In the genomic region with DNA sequence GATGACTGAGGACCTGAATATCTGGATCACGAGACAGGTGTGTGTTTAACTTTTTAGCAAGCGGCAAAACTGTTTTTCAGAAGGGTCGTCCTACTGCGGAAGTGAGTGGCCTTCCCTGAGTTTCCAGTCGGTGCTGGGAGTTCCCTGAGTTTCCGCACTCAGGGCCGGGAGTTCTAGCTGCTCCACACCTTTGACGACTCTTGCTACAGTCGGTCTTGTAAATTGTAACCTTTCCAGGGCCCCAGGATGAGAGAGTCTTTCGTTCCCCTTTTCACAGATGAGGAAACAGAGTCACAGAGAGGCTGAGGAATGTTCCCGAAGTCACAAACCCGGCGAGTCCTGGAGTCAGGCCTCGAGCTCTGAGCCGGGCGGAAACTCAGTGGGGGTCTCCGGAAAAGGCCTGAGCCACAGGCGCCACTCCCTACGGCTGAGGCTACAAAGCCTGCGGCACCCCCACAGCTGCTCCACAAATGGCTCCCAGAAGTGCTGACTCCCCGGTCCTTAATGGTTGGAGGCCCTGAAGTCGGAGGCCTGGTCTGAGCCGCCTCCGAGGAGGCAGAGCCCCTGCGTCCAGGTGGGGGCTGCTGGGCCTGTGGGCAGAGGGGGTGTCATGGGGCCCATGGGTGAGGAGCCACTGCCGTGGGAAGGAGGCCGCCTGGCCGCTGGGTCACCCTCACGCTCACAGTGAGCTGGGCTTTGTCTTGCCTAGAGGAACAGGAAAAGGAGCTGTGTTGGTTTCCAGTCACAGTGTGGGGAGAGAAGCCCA, we compare ENCODE assay signal across 20 cellular contexts.
"Had no signal": no experiment of that assay in that cellular context is flagged by ENCODE, and none has a peak within 500 bp of the region (broad histone marks: within the 10 kb centered on the region; RNA-seq: fewer than 3 reads in every experiment).

No MANE protein-coding gene starts in this region.

- H3K4me3 ChIP-seq: body of pancreas, coronary artery, esophagus muscularis mucosa, lung, stomach, testis, upper lobe of left lung had no signal

- ATAC-seq: body of pancreas; naive thymus-derived CD8-positive, alpha-beta T cell had no signal

- H3K9me3 Mint-ChIP-seq: activated B cell treated with CpG ODN at 0.5 μM for 24 hours; activated CD4-positive, alpha-beta T cell treated with anti-CD3 and anti-CD28 coated beads, Interleukin-2, amount 10 ng/mL, durations not matched to agents 24 days and 14 days; activated naive CD4-positive, alpha-beta T cell treated with anti-CD3 and anti-CD28 coated beads, Interleukin-2, amount 10 ng/mL, durations not matched to agents 7 days and 5 days; activated T-helper 1 cell treated with anti-CD3 and anti-CD28 coated beads, Interleukin-12 subunit alpha, Interleukin-12 subunit beta, Interleukin-2, Interleukin-4 antibody, amounts not matched to agents 30 ng/mL and 10 ng/mL and 1 ng/mL, durations not matched to agents 14 hours and 24 hours and 36 hours; naive thymus-derived CD8-positive, alpha-beta T cell had no signal

- H3K27me3 ChIP-seq: body of pancreas, testis, upper lobe of left lung had no signal

- H3K4me1 Mint-ChIP-seq: activated B cell treated with CpG ODN at 0.5 μM for 24 hours; activated naive CD4-positive, alpha-beta T cell treated with anti-CD3 and anti-CD28 coated beads, Interleukin-2, amount 10 ng/mL, durations not matched to agents 7 days and 5 days had no signal

- H3K4me3 Mint-ChIP-seq: activated B cell treated with CpG ODN at 0.5 μM for 24 hours; activated CD4-positive, alpha-beta T cell treated with anti-CD3 and anti-CD28 coated beads, Interleukin-2, amount 10 ng/mL, durations not matched to agents 24 days and 14 days; activated naive CD4-positive, alpha-beta T cell treated with anti-CD3 and anti-CD28 coated beads, Interleukin-2, amount 10 ng/mL, durations not matched to agents 7 days and 5 days; activated T-helper 1 cell treated with anti-CD3 and anti-CD28 coated beads, Interleukin-12 subunit alpha, Interleukin-12 subunit beta, Interleukin-2, Interleukin-4 antibody, amounts not matched to agents 30 ng/mL and 10 ng/mL and 1 ng/mL, durations not matched to agents 14 hours and 24 hours and 36 hours; naive thymus-derived CD8-positive, alpha-beta T cell had no signal

- H3K4me1 ChIP-seq: body of pancreas had no signal

- H3K27ac ChIP-seq: body of pancreas, coronary artery, esophagus muscularis mucosa, stomach, testis, upper lobe of left lung had no signal

- H3K27ac Mint-ChIP-seq: activated B cell treated with CpG ODN at 0.5 μM for 24 hours; activated CD4-positive, alpha-beta T cell treated with anti-CD3 and anti-CD28 coated beads, Interleukin-2, amount 10 ng/mL, durations not matched to agents 24 days and 14 days; activated naive CD4-positive, alpha-beta T cell treated with anti-CD3 and anti-CD28 coated beads, Interleukin-2, amount 10 ng/mL, durations not matched to agents 7 days and 5 days; activated T-helper 1 cell treated with anti-CD3 and anti-CD28 coated beads, Interleukin-12 subunit alpha, Interleukin-12 subunit beta, Interleukin-2, Interleukin-4 antibody, amounts not matched to agents 30 ng/mL and 10 ng/mL and 1 ng/mL, durations not matched to agents 14 hours and 24 hours and 36 hours; progenitor cell of endocrine pancreas had no signal

- H3K9me3 ChIP-seq: body of pancreas, esophagus muscularis mucosa, stomach, testis, upper lobe of left lung had no signal

- H3K36me3 ChIP-seq: esophagus muscularis mucosa, stomach, upper lobe of left lung had no signal

- H3K36me3 Mint-ChIP-seq: activated naive CD4-positive, alpha-beta T cell treated with anti-CD3 and anti-CD28 coated beads, Interleukin-2, amount 10 ng/mL, durations not matched to agents 7 days and 5 days; naive thymus-derived CD8-positive, alpha-beta T cell had no signal

- DNase-seq: activated B cell treated with CpG ODN at 0.5 μM for 24 hours; activated CD4-positive, alpha-beta T cell treated with anti-CD3 and anti-CD28 coated beads, Interleukin-2, amount 10 ng/mL, durations not matched to agents 24 days and 14 days; activated CD8-positive, alpha-beta memory T cell treated with anti-CD3 and anti-CD28 coated beads for 24 hours; activated naive CD4-positive, alpha-beta T cell treated with anti-CD3 and anti-CD28 coated beads, Interleukin-2, amount 10 ng/mL, durations not matched to agents 7 days and 5 days; central memory CD4-positive, alpha-beta T cell; kidney glomerular epithelial cell; nucleus accumbens; stimulated activated CD4-positive, alpha-beta T cell treated with anti-CD3 and anti-CD28 coated beads, Interleukin-12 subunit alpha, Interleukin-12 subunit beta, amount 100 ng/mL, for 4 hours; stimulated activated CD4-positive, alpha-beta T cell treated with anti-CD3 and anti-CD28 coated beads, Interleukin-2, amount 100 ng/mL, for 24 hours; stomach; SW 1271; testis; upper lobe of left lung had no signal
